Comparison of ENCODE assay signal across 8 cellular contexts in the genomic region with DNA sequence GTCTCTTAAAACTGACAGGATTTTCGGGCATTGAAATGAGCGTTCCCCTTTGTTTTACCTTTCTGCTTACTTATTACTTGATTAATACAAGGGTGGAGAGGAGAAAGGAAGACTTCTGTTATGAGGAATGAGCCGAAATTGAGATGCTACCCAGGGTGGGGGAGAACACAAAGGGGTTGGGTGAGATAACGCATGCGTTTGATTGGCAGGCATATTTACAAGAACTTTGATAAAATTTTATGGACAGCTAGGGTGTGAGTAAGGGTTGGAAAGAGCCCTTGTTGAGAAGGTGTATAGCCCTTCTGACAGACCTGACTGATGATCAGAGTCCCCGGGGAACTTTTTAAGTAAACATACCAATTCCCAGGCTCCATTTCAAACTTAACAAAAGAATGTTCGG.
DNase-seq lines count a peak whose midpoint lies in the region; TF ChIP-seq lines count a peak whose summit lies in the region.

No MANE protein-coding gene starts in this region.

- DNase-seq in NCI-H1417 (lab: John Stamatoyannopoulos, UW) (peak in 2 of 3 experiments; percentile 5 to 73), NCI-H1417 treated with DMSO at 0.1 percent for 48 hours (lab: John Stamatoyannopoulos, UW) (no peak), NB4 (ENCODE audit: low read depth) (peak; percentile 38), cardiac fibroblast (ENCODE audit: low read depth in 2 of 2) (peak; percentile 2 to 16), NCI-H1092 treated with DMSO at 0.1 percent for 48 hours (lab: John Stamatoyannopoulos, UW) (no peak), OCI-M2 (lab: John Stamatoyannopoulos, UW; ENCODE audit: unreplicated experiment) (no peak), epidermal melanocyte (ENCODE audit: insufficient read length, low spot score) (no peak)

- TF ChIP-seq CTCF in NB4 (IDR thresholded peaks at IDR 0.05; ENCODE audit: low read depth, low read length) (no peak), cardiac fibroblast (IDR thresholded peaks at IDR 0.05; ENCODE audit: low read depth, low read length) (no peak)

- peak overlapping the region; percentile 95 for H3K4me3 ChIP-seq in NB4 (ENCODE audit: low read depth, low read length)
- peak overlapping the region; percentile 92 to 95 for H3K4me3 ChIP-seq in cardiac fibroblast (replicated peaks in 1 of 2; ENCODE audit: low read depth in 2 of 2, low read length in 2 of 2)
- peak overlapping the region; percentile 73 to 91 for H3K4me3 ChIP-seq in muscle layer of colon (ENCODE audit: low read depth in 1 of 2, low read length in 2 of 2)

- H3K27ac ChIP-seq in muscle layer of colon (ENCODE audit: low read depth, low read length): peak overlapping the region; percentile 95

- no peak for TF ChIP-seq POLR2A in NB4 (IDR thresholded peaks at IDR 0.05; ENCODE audit: extremely low read depth, insufficient read length)

- peaks cover 6% of the 10 kb centered on the region for H3K36me3 ChIP-seq in muscle layer of colon (ENCODE audit: insufficient read depth, low read length)

- peaks cover 19% of the 10 kb centered on the region for H3K4me1 ChIP-seq in muscle layer of colon (ENCODE audit: insufficient read depth, low read length)

- H3K27me3 ChIP-seq in muscle layer of colon (ENCODE audit: control insufficient read depth in 1 of 2, insufficient read depth in 2 of 2, low read length in 2 of 2): no peaks in the 10 kb centered on the region

- H3K9ac ChIP-seq in muscle layer of colon (ENCODE audit: low read length): peak overlapping the region; percentile 82

- no peaks in the 10 kb centered on the region for H3K9me3 ChIP-seq in muscle layer of colon (ENCODE audit: low read length)

Comparison
In these comparisons a context has a peak if more than half of its experiments do, and no peak if none do; other contexts are left out.
1. DNase-seq: peak in NCI-H1417 (2 of 3), NB4 (single experiment) and cardiac fibroblast (2 of 2); none in NCI-H1417 treated with DMSO at 0.1 percent for 48 hours (single experiment), NCI-H1092 treated with DMSO at 0.1 percent for 48 hours (single experiment), OCI-M2 (single experiment) and epidermal melanocyte (single experiment).
2. Peak in every context shown above with its lines, with median percentiles within 50 percentile points of each other: H3K4me3 ChIP-seq.